Comparison of ENCODE assay signal across 1 cellular context in the genomic region with DNA sequence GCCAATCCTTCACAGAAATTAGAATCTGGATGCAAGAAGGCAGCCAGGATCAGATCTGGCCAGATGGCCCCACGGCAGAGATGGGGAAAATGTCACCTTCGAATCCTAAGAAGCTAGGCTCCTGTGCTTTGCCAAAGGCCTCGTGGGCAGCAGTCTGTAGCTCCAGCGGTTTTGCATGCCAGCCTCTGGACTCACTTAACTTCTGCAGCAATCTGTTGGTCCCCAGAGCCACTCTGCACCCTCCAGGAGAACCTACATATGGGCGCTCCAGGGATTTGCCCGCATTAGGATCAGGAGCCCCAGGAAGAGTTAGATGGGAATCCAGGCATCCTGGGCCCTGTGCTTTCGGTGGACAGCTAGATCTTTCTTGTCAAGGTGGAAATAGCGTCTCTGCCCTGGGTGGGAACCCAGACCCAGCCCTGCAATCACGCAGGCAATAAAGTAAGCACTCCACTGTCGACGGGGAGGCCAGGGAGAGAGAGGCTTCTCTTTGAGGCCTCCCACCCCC.
TF ChIP-seq lines count a peak whose summit lies in the region.

No MANE protein-coding gene starts in this region.

TF ChIP-seq in HepG2, 621 proteins besides CTCF, POLR2A, EP300 and RAD21:
- no peak for TF ChIP-seq ZNF496 (CRISPR knock-in tag; IDR thresholded peaks at IDR 0.05; ENCODE audit: insufficient replicate concordance)
- TF ChIP-seq ZNF713 (CRISPR knock-in tag; IDR thresholded peaks at IDR 0.05) = 0 out of 2 replicates have a peak, but pooled peaks have one; percentile 46
